In genomic region chr1:8874230-8875201, GRCh38 we compare ENCODE assay signal across 8 cellular contexts. TPM values are rescaled to one million over a fixed set of nuclear protein-coding genes. Genes with fewer than 3 reads are reported as not detected.
DNase-seq lines count a peak whose midpoint lies in the region; ATAC-seq, FAIRE-seq and TF ChIP-seq lines count a peak whose summit lies in the region.

No MANE protein-coding gene starts in this region.

- no peak for TF ChIP-seq EP300 in A549 (IDR thresholded peaks at IDR 0.05)

- TF ChIP-seq POLR2A in A549 (IDR thresholded peaks at IDR 0.05; ENCODE audit: low read length) = no peak

- H3K9me3 ChIP-seq in A549 = no peaks in the 10 kb centered on the region
- no peaks in the 10 kb centered on the region for H3K9me3 ChIP-seq in HUES48 (ENCODE audit: control insufficient read depth, insufficient read depth, low read length)
- no peaks in the 10 kb centered on the region for H3K9me3 ChIP-seq in lung (ENCODE audit: control insufficient read depth in 2 of 2, insufficient read depth in 1 of 2, low read length in 1 of 2)

- H3K27me3 ChIP-seq in HUES48 (ENCODE audit: control insufficient read depth, insufficient read depth, low read length) (no peaks in the 10 kb centered on the region), lung (ENCODE audit: control insufficient read depth, insufficient read depth) (no peaks in the 10 kb centered on the region)

- no peak for TF ChIP-seq RAD21 in A549 (conservative IDR thresholded peaks at IDR 0.05 in 1 of 2, IDR thresholded peaks at IDR 0.05 in 1 of 2)

- H3K27ac ChIP-seq in A549 (peak overlapping the region; percentile 99), HUES48 (ENCODE audit: low read depth, low read length) (peak overlapping the region; percentile 88), lung (ENCODE audit: low read depth in 1 of 2, low read length in 1 of 2) (peak overlapping the region; percentile 62 to 78)

- peak overlapping the region; percentile 95 for H3K4me2 ChIP-seq in A549

- H3K9ac ChIP-seq in HUES48 (ENCODE audit: low read depth, low read length) = 0 out of 2 replicates have a peak overlapping the region, but pooled peaks have one; percentile 32

- POLR2A ChIA-PET in A549 (lab: Yijun Ruan, JAX) = interaction anchor here (0.7 to 2.6 kb wide), 6 partner anchors 11 to 1027 kb away, joined by 3 to 10 read pairs (median 5); no protein-coding TSS in a partner anchor

- DNase-seq in A549 (ENCODE audit: low read depth in 1 of 2, low spot score in 1 of 2) = no peak
- peak; percentile 58 for DNase-seq in astrocyte of the hippocampus (ENCODE audit: low read depth, low spot score)
- DNase-seq in lung (ENCODE audit: low spot score) = no peak
- no peak for DNase-seq in NCI-H1105 treated with DMSO at 0.1 percent for 48 hours (lab: John Stamatoyannopoulos, UW)
- DNase-seq in cerebellar cortex (ENCODE audit: low spot score) = no peak

- CTCF ChIA-PET in A549 (lab: Yijun Ruan, JAX) = interaction anchor here (0.7 to 2.7 kb wide), 7 partner anchors 11 to 166 kb away, joined by 3 to 23 read pairs (median 3); no protein-coding TSS in a partner anchor

- TF ChIP-seq CTCF in A549 (IDR thresholded peaks at IDR 0.05) (no peak), lung (IDR thresholded peaks at IDR 0.05; ENCODE audit: control extremely low read depth, extremely low read depth) (no peak)

- H3K4me1 ChIP-seq in A549 = peaks cover 57% of the 10 kb centered on the region
- H3K4me1 ChIP-seq in HUES48 (ENCODE audit: control insufficient read depth, insufficient read depth, low read length) = peaks cover 43% of the 10 kb centered on the region
- H3K4me1 ChIP-seq in lung (ENCODE audit: control insufficient read depth in 2 of 2, insufficient read depth in 2 of 2, low read length in 2 of 2) = peaks cover 15 to 19% of the 10 kb centered on the region in 2 donors

- FAIRE-seq in A549 (lab: Jason Lieb, UNC) = no peak

- H3K4me3 ChIP-seq in A549 = peak overlapping the region; percentile 78
- H3K4me3 ChIP-seq in HUES48 (ENCODE audit: low read depth, low read length) = peak overlapping the region; percentile 92
- H3K4me3 ChIP-seq in lung = no peak overlapping the region

- H3K36me3 ChIP-seq in HUES48 (ENCODE audit: control insufficient read depth, insufficient read depth, low read length) (peaks cover 75% of the 10 kb centered on the region), lung (ENCODE audit: control insufficient read depth in 2 of 2, insufficient read depth in 2 of 2, low read length in 2 of 2) (peaks cover 32 to 47% of the 10 kb centered on the region in 2 donors)

- WGBS in A549 (ENCODE audit: missing lambda C conversion rate) = 9% methylated on average over 14 of the region's 15 CpGs
- WGBS in lung, 2 donors = 79 to 83% methylated on average over 15 of the region's 15 CpGs

- ATAC-seq in A549 = no peak
- ATAC-seq in lung (ENCODE audit: insufficient read depth, low FRiP score) = no peak
- ATAC-seq in HG02678 (IDR thresholded peaks at IDR 0.05; ENCODE audit: unreplicated experiment) = no peak
- ATAC-seq in GM19351 (IDR thresholded peaks at IDR 0.05; ENCODE audit: unreplicated experiment) = no peak

TF ChIP-seq in A549, 52 proteins besides CTCF, POLR2A, EP300 and RAD21:
- TF ChIP-seq POLR2AphosphoS2 (conservative IDR thresholded peaks at IDR 0.05; ENCODE audit: low read length) = peak; percentile 82; the same call in 1 of the 2 replicates
- TF ChIP-seq REST (IDR thresholded peaks at IDR 0.05) = peak; percentile 51; the same call in 1 of the 2 replicates
- no peak for TF ChIP-seq ZC3H11A (IDR thresholded peaks at IDR 0.05)
- peak; percentile 72 for TF ChIP-seq CHD2 (IDR thresholded peaks at IDR 0.05; ENCODE audit: low read length, partially characterized antibody)
- no peak for TF ChIP-seq HOXB13 (CRISPR knock-in tag; IDR thresholded peaks at IDR 0.05; ENCODE audit: low read depth)

RNA-seq across cellular contexts. Expression of gene ENO1, which starts 4.0 kb away (rescaled TPM):
- polyA plus RNA-seq in A549 (2011; rRNA removed) (1,899 and 1,948 TPM in 2 replicates), A549 (2017; fragmentation: RNase III; extraction: RNeasy Plus Mini Kit Qiagen cat#74134 plus additional on column Dnase treatment) (2,937 to 2,981 TPM (median 2,952 TPM) in 3 replicates), lung (1,000 to 10,000 TPM in 1 of 2 donors, 100 to 1,000 TPM in 1; 577 to 1,784 TPM)
- 2,304 and 2,482 TPM in 2 replicates for polyA plus RNA-seq in A549 (2012; cell fraction: cytosol; rRNA removed)
- 3,157 and 3,429 TPM in 2 replicates for polyA plus RNA-seq in A549 (2012; cell fraction: nucleus; rRNA removed)
- polyA minus RNA-seq in A549 (2011; rRNA and poly(A)+ RNA removed) = 2,309 and 2,515 TPM in 2 replicates
- total RNA-seq in lung = 1,000 to 10,000 TPM in 1 of 2 donors, 100 to 1,000 TPM in 1; 449 to 1,342 TPM

RNA-seq across cellular contexts. Expression of gene RERE, which starts 57.1 kb away (rescaled TPM):
- polyA plus RNA-seq in A549 (2011; rRNA removed) = 12.6 and 36.8 TPM in 2 replicates
- 8.3 and 8.5 TPM in 2 replicates for polyA plus RNA-seq in A549 (2012; cell fraction: cytosol; rRNA removed)
- polyA plus RNA-seq in A549 (2012; cell fraction: nucleus; rRNA removed) = 10.2 and 20.1 TPM in 2 replicates
- polyA plus RNA-seq in A549 (2017; fragmentation: RNase III; extraction: RNeasy Plus Mini Kit Qiagen cat#74134 plus additional on column Dnase treatment) = 22.0 to 28.6 TPM (median 27.9 TPM) in 3 replicates
- polyA minus RNA-seq in A549 (2011; rRNA and poly(A)+ RNA removed) = 74.2 and 81.5 TPM in 2 replicates
- 100 to 1,000 TPM in 1 of 2 donors, 10 to 100 TPM in 1; 89.1 to 207 TPM for total RNA-seq in lung
- 10 to 100 TPM; 21.7 to 25.9 TPM for polyA plus RNA-seq in lung
